In the genomic region with DNA sequence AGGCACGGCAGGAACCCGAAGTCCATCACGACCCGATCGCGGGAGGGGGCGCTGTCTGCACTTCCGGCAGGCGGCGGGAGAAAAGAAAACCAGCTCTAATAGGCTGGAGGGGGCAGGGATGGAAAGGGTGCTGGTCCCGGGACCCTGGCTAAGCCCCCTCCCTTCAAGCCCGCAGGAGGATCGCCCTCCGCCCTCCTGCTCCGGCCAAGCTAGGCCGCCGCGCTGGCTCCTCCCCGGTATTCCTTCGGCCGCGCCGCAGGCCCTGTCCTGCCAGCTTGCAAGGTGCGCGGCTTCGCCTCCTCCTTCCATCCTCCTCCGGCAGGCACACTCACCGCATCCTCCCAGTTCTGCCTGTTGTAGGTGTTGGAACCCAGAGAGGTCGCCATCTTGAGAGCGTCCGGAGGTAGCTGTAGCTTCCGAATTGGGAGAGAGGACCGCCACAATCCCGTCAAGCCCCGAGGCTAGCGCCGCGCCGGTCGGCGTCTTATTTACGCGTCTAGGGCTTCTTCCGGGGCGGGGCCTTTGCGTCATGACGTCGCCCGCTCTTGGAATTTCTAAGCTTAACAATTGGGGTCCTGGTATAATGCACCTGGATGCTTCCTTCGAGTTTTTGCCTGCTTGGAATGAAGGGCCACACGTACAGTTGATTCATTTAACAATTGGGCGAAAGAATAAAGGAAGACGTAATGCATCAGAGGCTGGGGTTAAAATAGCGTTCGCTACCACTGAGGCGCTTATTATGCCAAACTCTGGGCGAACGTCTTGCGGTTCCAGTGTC, we compare ENCODE assay signal across 8 cellular contexts. TPM values are rescaled to one million over a fixed set of nuclear protein-coding genes. Genes with fewer than 3 reads are reported as not detected.
DNase-seq lines count a peak whose midpoint lies in the region; TF ChIP-seq lines count a peak whose summit lies in the region.

A gene (minus strand): TSS at position 463 of the 778 bp plus-strand sequence. CDS start 77 bp downstream, at position 386.

- no peaks in the 10 kb centered on the region for H3K9me3 Mint-ChIP-seq in H9

- peak within 1 kb of the TSS; percentile 81 to 93 for H3K4me3 ChIP-seq in neuronal stem cell (ENCODE audit: low read length in 2 of 2)

- H3K18ac ChIP-seq in H9 (ENCODE audit: insufficient read length, low read depth, low read length) (peak within 1 kb of the TSS; percentile 94), neuronal stem cell (ENCODE audit: low read length) (peak within 1 kb of the TSS; percentile 99)

- H3K27ac ChIP-seq in H9 (ENCODE audit: insufficient read length, low read depth, low read length) (peak within 1 kb of the TSS; percentile 37), neuronal stem cell (replicated peaks; ENCODE audit: low read length) (peak within 1 kb of the TSS; percentile 90), substantia nigra (ENCODE audit: low read depth, low read length, poor library complexity, severe bottlenecking) (peak within 1 kb of the TSS; percentile 98)

- H2BK20ac ChIP-seq in H9 (ENCODE audit: low read depth, low read length, poor library complexity, severe bottlenecking), result no peak within 1 kb of the TSS

- no peak within 1 kb of the TSS for H4K91ac ChIP-seq in H9 (ENCODE audit: insufficient read length, low read depth, low read length)
- H4K91ac ChIP-seq in neuronal stem cell (ENCODE audit: low read depth, low read length, poor library complexity), result peak within 1 kb of the TSS; percentile 99

- H3K4me1 ChIP-seq in H9 (ENCODE audit: insufficient read depth, low read length) (no peaks in the 10 kb centered on the region), neuronal stem cell (ENCODE audit: control insufficient read depth in 2 of 2, insufficient read depth in 1 of 2, low read depth in 1 of 2, low read length in 2 of 2) (peaks cover 2 to 6% of the 10 kb centered on the region in 2 donors)

- H2BK12ac ChIP-seq in H9 (ENCODE audit: insufficient read length, low read depth, low read length) (peak within 1 kb of the TSS; percentile 20), neuronal stem cell (ENCODE audit: low read length) (no peak within 1 kb of the TSS)

- H2BK5ac ChIP-seq in H9 (ENCODE audit: insufficient read length, low read length) (peak within 1 kb of the TSS; percentile 84), neuronal stem cell (ENCODE audit: low read length) (peak within 1 kb of the TSS; percentile 99)

- no peak within 1 kb of the TSS for H3K56ac ChIP-seq in H9 (ENCODE audit: insufficient read length, low read depth, low read length)

- TF ChIP-seq CTCF in H9 (conservative IDR thresholded peaks at IDR 0.05), result peak; percentile 70

- peaks cover 6% of the 10 kb centered on the region; the same call in 1 of the 2 replicates for H3K79me2 ChIP-seq in H9 (ENCODE audit: insufficient read depth, low read length)

- no peak within 1 kb of the TSS for H4K8ac ChIP-seq in H9 (replicated peaks; ENCODE audit: insufficient read length, low read depth, low read length)
- no peak within 1 kb of the TSS for H4K8ac ChIP-seq in neuronal stem cell (ENCODE audit: low read depth, low read length)

- H2AFZ ChIP-seq in H9 (ENCODE audit: low read length) (no peak within 1 kb of the TSS), neuronal stem cell (ENCODE audit: low read length) (peak within 1 kb of the TSS; percentile 98)

- H2BK15ac ChIP-seq in H9 (ENCODE audit: low read depth, low read length) (no peak within 1 kb of the TSS), neuronal stem cell (ENCODE audit: low read length) (peak within 1 kb of the TSS; percentile 98)

- H3K4me2 ChIP-seq in H9 (ENCODE audit: insufficient read depth, insufficient read length, low read length), result peak within 1 kb of the TSS; percentile 97
- peak within 1 kb of the TSS; percentile 56 for H3K4me2 ChIP-seq in neuronal stem cell (ENCODE audit: insufficient read depth, low read length, poor library complexity, severe bottlenecking)

- H3K23me2 ChIP-seq in H9 (ENCODE audit: insufficient read length, low read depth, low read length, poor library complexity, severe bottlenecking), result peaks cover 7% of the 10 kb centered on the region

- no peaks in the 10 kb centered on the region for H4K20me1 ChIP-seq in H9 (ENCODE audit: control insufficient read depth, insufficient read depth, insufficient read length)

- no peak within 1 kb of the TSS for H3K27ac Mint-ChIP-seq in H9

- no peaks in the 10 kb centered on the region for H3K27me3 Mint-ChIP-seq in H9 (ENCODE audit: low read depth)

- peak; percentile 85 for DNase-seq in GDM1 (lab: John Stamatoyannopoulos, UW)
- peak; percentile 94 for DNase-seq in H9
- DNase-seq in M059J (ENCODE audit: low read depth), result peak; percentile 91
- peak; percentile 47 for DNase-seq in SIG-M5 (lab: John Stamatoyannopoulos, UW)
- DNase-seq in activated gamma-delta T cell treated with Interleukin-2 at 50 U/mL for 16 hours, result peak; percentile 89
- DNase-seq in foreskin melanocyte, result peak; percentile 82
- peak; percentile 85 for DNase-seq in neuronal stem cell (ENCODE audit: low spot score)
- DNase-seq in substantia nigra (lab: John Stamatoyannopoulos, UW), result peak; percentile 60 to 95 (median 87)

- H3K27me3 ChIP-seq in H9 (ENCODE audit: insufficient read depth, low read length) (no peaks in the 10 kb centered on the region), neuronal stem cell (ENCODE audit: control insufficient read depth in 3 of 3, insufficient read depth in 3 of 3, low read depth in 1 of 3, low read length in 3 of 3) (no peaks in the 10 kb centered on the region)

- peaks cover 15 to 40% of the 10 kb centered on the region in 2 donors for H3K36me3 ChIP-seq in neuronal stem cell (replicated peaks in 1 of 2; ENCODE audit: control insufficient read depth in 2 of 2, insufficient read depth in 2 of 2, low read length in 2 of 2)

- no peak within 1 kb of the TSS for H2BK120ac ChIP-seq in H9 (ENCODE audit: low read depth, low read length, poor library complexity, severe bottlenecking)
- H2BK120ac ChIP-seq in neuronal stem cell (ENCODE audit: low read depth, low read length), result peak within 1 kb of the TSS; percentile 57

- peaks cover 10 to 35% (median 26%) of the 10 kb centered on the region in 3 experiments; a peak in 6 of 7 replicates for H3K36me3 Mint-ChIP-seq in H9 (ENCODE audit: insufficient read depth in 1 of 3, low read depth in 3 of 3)

- no peak within 1 kb of the TSS for H4K5ac ChIP-seq in H9 (ENCODE audit: insufficient read length, low read depth, low read length)

- peak within 1 kb of the TSS; percentile 89 for H3K9ac ChIP-seq in H9 (ENCODE audit: extremely low read depth, insufficient read length, low read length)
- H3K9ac ChIP-seq in neuronal stem cell (ENCODE audit: low read depth, low read length, poor library complexity), result peak within 1 kb of the TSS; percentile 100

- H3K4me1 Mint-ChIP-seq in H9, result no peaks in the 10 kb centered on the region; a peak in 1 of 4 replicates

- peak within 1 kb of the TSS; percentile 45; the same call in 1 of the 2 replicates for H3K4ac ChIP-seq in H9 (ENCODE audit: low read depth, low read length)
- peak within 1 kb of the TSS; percentile 93 for H3K4ac ChIP-seq in neuronal stem cell (ENCODE audit: low read length)

- H3K23ac ChIP-seq in H9 (ENCODE audit: insufficient read length, low read depth, low read length) (no peak within 1 kb of the TSS), neuronal stem cell (ENCODE audit: low read depth, low read length, poor library complexity) (peak within 1 kb of the TSS; percentile 94)

- H3K9me3 ChIP-seq in H9 (ENCODE audit: control insufficient read depth, low read depth, low read length) (no peaks in the 10 kb centered on the region), neuronal stem cell (replicated peaks in 1 of 2; ENCODE audit: control insufficient read depth in 2 of 2, insufficient read depth in 1 of 2, low read depth in 1 of 2, low read length in 2 of 2) (no peaks in the 10 kb centered on the region)

- no peak within 1 kb of the TSS for H3T11ph ChIP-seq in H9 (ENCODE audit: low read length)

- WGBS in H9 (ENCODE audit: extremely low coverage, insufficient read length, low lambda C conversion rate), result no CpG with 5 or more reads among the region's 59 CpGs
- no CpG with 5 or more reads among the region's 59 CpGs for WGBS in neuronal stem cell (ENCODE audit: extremely low coverage in 2 of 2, insufficient read length in 2 of 2, insufficient replicate concordance in 1 of 2), 2 donors

- no peak within 1 kb of the TSS for H2AK5ac ChIP-seq in H9 (ENCODE audit: insufficient read length, low read length)
- H2AK5ac ChIP-seq in neuronal stem cell (ENCODE audit: low read depth, low read length), result peak within 1 kb of the TSS; percentile 44

- H3K79me1 ChIP-seq in H9 (ENCODE audit: insufficient read depth, low read depth, low read length, poor library complexity, severe bottlenecking) (no peaks in the 10 kb centered on the region), neuronal stem cell (ENCODE audit: low read depth, low read length) (peaks cover 7% of the 10 kb centered on the region)

- H3K14ac ChIP-seq in H9 (ENCODE audit: insufficient read depth, low read length) (peak within 1 kb of the TSS; percentile 91), neuronal stem cell (ENCODE audit: low read length) (peak within 1 kb of the TSS; percentile 59)

- H3K4me3 Mint-ChIP-seq in H9, result no peak within 1 kb of the TSS

RNA-seq across cellular contexts. Expression of the gene that starts here (rescaled TPM):
- total RNA-seq in H9 (2021), result 44.9 and 47.0 TPM in 2 replicates
- 38.8 and 39.3 TPM in 2 replicates for total RNA-seq in M059J (2014; rRNA removed; shearing (Covaris generic))
- polyA plus RNA-seq in neuronal stem cell (2013, experiment 1 of 2), result 47.8 TPM
- polyA plus RNA-seq in neuronal stem cell (2013, experiment 2 of 2), result 48.0 TPM

Comparison
In these comparisons a context has a peak if more than half of its experiments do, and no peak if none do; other contexts are left out.
1. Peak in every context shown above with its lines: DNase-seq, H3K4me3 ChIP-seq and H3K27ac ChIP-seq.
2. H3K27ac ChIP-seq: peak in every context shown above with its lines; median percentile 98 in substantia nigra; 90 in neuronal stem cell; 37 in H9.